In the genomic region with DNA sequence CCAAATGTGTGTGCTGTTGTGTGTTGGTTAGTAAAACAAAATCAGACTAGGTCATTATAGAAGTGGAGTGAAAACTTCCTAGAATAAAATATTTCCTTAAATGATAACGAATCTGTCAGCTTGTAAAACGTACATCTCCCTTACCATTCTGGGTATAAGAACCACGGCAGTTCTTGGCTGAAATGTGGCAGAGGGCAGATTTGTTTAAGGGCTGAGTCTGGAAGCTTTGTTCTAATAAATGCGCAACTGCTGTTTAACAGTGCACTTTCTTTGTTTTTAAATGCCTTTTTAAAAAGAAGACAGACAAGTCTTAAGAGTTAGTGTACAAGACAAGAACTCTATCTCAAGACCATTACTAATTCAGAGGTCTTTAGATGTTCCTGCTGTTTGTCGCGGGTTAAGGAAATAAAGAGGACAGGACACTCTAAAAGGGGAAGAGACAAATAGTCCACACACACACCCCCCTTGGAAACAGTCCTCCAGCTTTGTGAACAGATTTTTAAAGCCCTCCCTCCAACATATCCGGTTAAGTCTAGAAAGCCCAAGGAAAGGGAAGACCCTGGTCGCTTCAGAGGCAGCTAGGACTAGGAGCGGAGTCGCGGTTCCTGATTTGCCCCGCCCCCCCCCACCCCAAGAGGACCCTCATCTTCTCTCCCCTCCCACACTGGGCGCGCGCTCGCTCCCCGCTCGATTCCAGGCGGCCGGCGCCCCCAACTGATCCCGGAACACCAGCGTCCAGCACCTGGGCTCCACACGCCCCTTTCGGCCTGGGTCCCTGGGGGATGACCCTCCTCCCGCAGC, we compare ENCODE assay signal across 8 cellular contexts. TPM values are rescaled to one million over a fixed set of nuclear protein-coding genes. Genes with fewer than 3 reads are reported as not detected.
DNase-seq lines count a peak whose midpoint lies in the region; ATAC-seq, FAIRE-seq and TF ChIP-seq lines count a peak whose summit lies in the region.

No MANE protein-coding gene starts in this region.

- no peaks in the 10 kb centered on the region for H3K27me3 Mint-ChIP-seq in activated naive CD8-positive, alpha-beta T cell

- no peaks in the 10 kb centered on the region for H3K36me3 ChIP-seq in pancreas

- H3K4me1 ChIP-seq in A549 (peaks cover 20% of the 10 kb centered on the region; the same call in 1 of the 3 replicates), pancreas (peaks cover 0 to 24% (median 0%) of the 10 kb centered on the region in 3 donors)

- CTCF ChIA-PET in A549 (lab: Yijun Ruan, JAX): interaction anchor here (0.5 to 2.8 kb wide), 21 partner anchors 9 to 235 kb away, joined by 3 to 16 read pairs (median 4); no protein-coding TSS in a partner anchor

- peaks cover 5% of the 10 kb centered on the region for H3K36me3 Mint-ChIP-seq in activated naive CD8-positive, alpha-beta T cell

- H3K4me3 ChIP-seq in A549 (peak overlapping the region; percentile 72), pancreas (peak overlapping the region; percentile 62 to 99 (median 91))

- H3K4me1 Mint-ChIP-seq in activated naive CD8-positive, alpha-beta T cell (ENCODE audit: low read depth): peaks cover 57% of the 10 kb centered on the region

- ATAC-seq in A549 (peak; percentile 62 to 63), HG03066 (IDR thresholded peaks at IDR 0.05; ENCODE audit: low read depth, unreplicated experiment) (peak; percentile 11), left cardiac atrium (peak; percentile 36 to 52), pancreas (peak; percentile 36 to 48 (median 44))

- TF ChIP-seq POLR2A in A549 (IDR thresholded peaks at IDR 0.05; ENCODE audit: low read length) (no peak), GM12891 (IDR thresholded peaks at IDR 0.05; ENCODE audit: low read depth, low read length) (no peak)

- WGBS in A549 (ENCODE audit: missing lambda C conversion rate): 1% methylated on average over 15 of the region's 26 CpGs
- WGBS in pancreas, 2 donors: 0 to 1% methylated on average over 24 to 26 of the region's 26 CpGs

- peak; percentile 22 to 61 for DNase-seq in A549 (ENCODE audit: low read depth in 1 of 2, low spot score in 1 of 2)
- DNase-seq in GM12891 (ENCODE audit: insufficient read length, low spot score): peak; percentile 11
- peak; percentile 33 for DNase-seq in NCI-H526 treated with DMSO at 0.1 percent for 48 hours (lab: John Stamatoyannopoulos, UW)
- DNase-seq in left cardiac atrium: no peak
- DNase-seq in pancreas: peak in 1 of 6 donors; percentile 17
- no peak for DNase-seq in stimulated activated CD8-positive, alpha-beta memory T cell treated with anti-CD3 and anti-CD28 coated beads, Interleukin-4, amount 100 ng/mL, for 48 hours

- no peaks in the 10 kb centered on the region for H3K9me3 Mint-ChIP-seq in activated naive CD8-positive, alpha-beta T cell (ENCODE audit: low read depth)

- H3K9me3 ChIP-seq in A549 (no peaks in the 10 kb centered on the region), pancreas (no peaks in the 10 kb centered on the region)

- H3K27ac ChIP-seq in A549: peak overlapping the region; percentile 86 to 93
- H3K27ac ChIP-seq in pancreas: peak overlapping the region; percentile 46 to 91 (median 81)

- POLR2A ChIA-PET in A549 (lab: Yijun Ruan, JAX): interaction anchor here (0.6 to 1.8 kb wide), 18 partner anchors 8 to 250 kb away, joined by 3 to 11 read pairs (median 3); a partner anchor contains a TSS

- TF ChIP-seq RAD21 in A549 (conservative IDR thresholded peaks at IDR 0.05 in 1 of 2, IDR thresholded peaks at IDR 0.05 in 1 of 2): no peak

- intact Hi-C loops in left cardiac atrium (cut with DNase I): loop anchor here in 1 of 2 donors (10.0 kb wide), 1 partner anchor 74 kb away; no protein-coding TSS in a partner anchor
- intact Hi-C loops in pancreas (cut with DNase I): no loop called here

- peak overlapping the region; percentile 88 for H3K27ac Mint-ChIP-seq in activated naive CD8-positive, alpha-beta T cell

- H3K4me3 Mint-ChIP-seq in activated naive CD8-positive, alpha-beta T cell: peak overlapping the region; percentile 92

- no peak for TF ChIP-seq CTCF in A549 (IDR thresholded peaks at IDR 0.05)
- TF ChIP-seq CTCF in pancreas (IDR thresholded peaks at IDR 0.05): no peak

- peak overlapping the region; percentile 70 for H3K4me2 ChIP-seq in A549

- TF ChIP-seq EP300 in A549 (IDR thresholded peaks at IDR 0.05): no peak

- FAIRE-seq in A549 (lab: Jason Lieb, UNC) (no peak), GM12891 (lab: Jason Lieb, UNC) (no peak), pancreas (lab: Jason Lieb, UNC) (no peak)

- no peaks in the 10 kb centered on the region for H3K27me3 ChIP-seq in pancreas

TF ChIP-seq in A549, 52 proteins besides CTCF, POLR2A, EP300 and RAD21 (continues in another document):
- TF ChIP-seq, protein P1, sequence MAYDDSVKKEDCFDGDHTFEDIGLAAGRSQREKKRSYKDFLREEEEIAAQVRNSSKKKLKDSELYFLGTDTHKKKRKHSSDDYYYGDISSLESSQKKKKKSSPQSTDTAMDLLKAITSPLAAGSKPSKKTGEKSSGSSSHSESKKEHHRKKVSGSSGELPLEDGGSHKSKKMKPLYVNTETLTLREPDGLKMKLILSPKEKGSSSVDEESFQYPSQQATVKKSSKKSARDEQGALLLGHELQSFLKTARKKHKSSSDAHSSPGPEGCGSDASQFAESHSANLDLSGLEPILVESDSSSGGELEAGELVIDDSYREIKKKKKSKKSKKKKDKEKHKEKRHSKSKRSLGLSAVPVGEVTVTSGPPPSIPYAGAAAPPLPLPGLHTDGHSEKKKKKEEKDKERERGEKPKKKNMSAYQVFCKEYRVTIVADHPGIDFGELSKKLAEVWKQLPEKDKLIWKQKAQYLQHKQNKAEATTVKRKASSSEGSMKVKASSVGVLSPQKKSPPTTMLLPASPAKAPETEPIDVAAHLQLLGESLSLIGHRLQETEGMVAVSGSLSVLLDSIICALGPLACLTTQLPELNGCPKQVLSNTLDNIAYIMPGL (CRISPR knock-in tag; IDR thresholded peaks at IDR 0.05; ENCODE audit: borderline replicate concordance): no peak
- TF ChIP-seq CEBPB (IDR thresholded peaks at IDR 0.05) (no peak), PHF8 (IDR thresholded peaks at IDR 0.05; ENCODE audit: borderline replicate concordance, low read depth) (no peak), RCOR1 (IDR thresholded peaks at IDR 0.05; ENCODE audit: low read depth, low read length) (no peak)
- TF ChIP-seq, protein P2, sequence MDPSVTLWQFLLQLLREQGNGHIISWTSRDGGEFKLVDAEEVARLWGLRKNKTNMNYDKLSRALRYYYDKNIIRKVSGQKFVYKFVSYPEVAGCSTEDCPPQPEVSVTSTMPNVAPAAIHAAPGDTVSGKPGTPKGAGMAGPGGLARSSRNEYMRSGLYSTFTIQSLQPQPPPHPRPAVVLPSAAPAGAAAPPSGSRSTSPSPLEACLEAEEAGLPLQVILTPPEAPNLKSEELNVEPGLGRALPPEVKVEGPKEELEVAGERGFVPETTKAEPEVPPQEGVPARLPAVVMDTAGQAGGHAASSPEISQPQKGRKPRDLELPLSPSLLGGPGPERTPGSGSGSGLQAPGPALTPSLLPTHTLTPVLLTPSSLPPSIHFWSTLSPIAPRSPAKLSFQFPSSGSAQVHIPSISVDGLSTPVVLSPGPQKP (IDR thresholded peaks at IDR 0.05; ENCODE audit: low read depth, low read length): no peak

TF ChIP-seq in GM12891, 5 proteins besides CTCF, POLR2A, EP300 and RAD21:
- TF ChIP-seq SPI1 (IDR thresholded peaks at IDR 0.05; ENCODE audit: low read depth, low read length): peak; percentile 57; the same call in 1 of the 2 replicates
- no peak; the same call in 1 of the 2 replicates for TF ChIP-seq TAF1 (IDR thresholded peaks at IDR 0.05; ENCODE audit: low read depth, low read length)

RNA-seq across cellular contexts. Expression of a gene that starts 0.6 kb away (rescaled TPM):
- 17.4 and 24.8 TPM in 2 replicates for polyA plus RNA-seq in A549 (2011; rRNA removed)
- 4.5 and 5.2 TPM in 2 replicates for polyA plus RNA-seq in A549 (2012; cell fraction: cytosol; rRNA removed)
- polyA plus RNA-seq in A549 (2012; cell fraction: nucleus; rRNA removed): 6.3 and 7.2 TPM in 2 replicates
- polyA plus RNA-seq in A549 (2017; fragmentation: RNase III; extraction: RNeasy Plus Mini Kit Qiagen cat#74134 plus additional on column Dnase treatment): 12.3 to 13.1 TPM (median 13.1 TPM) in 3 replicates
- polyA minus RNA-seq in A549 (2011; rRNA and poly(A)+ RNA removed): 28.1 and 48.8 TPM in 2 replicates
- polyA plus RNA-seq in GM12891 (2012; ENCODE audit: low read depth, missing spikeins): 12.5 TPM
- 10 to 100 TPM; 25.2 to 32.0 TPM for total RNA-seq in left cardiac atrium
- 10 to 100 TPM; 14.1 to 26.0 (median 18.4) TPM for total RNA-seq in pancreas
- 1 to 10 TPM; 7.4 to 9.7 TPM for polyA plus RNA-seq in pancreas

RNA-seq across cellular contexts. Expression of a gene that starts 34.7 kb away (rescaled TPM):
- 47.9 and 59.6 TPM in 2 replicates for polyA plus RNA-seq in A549 (2011; rRNA removed)
- 11.5 and 12.2 TPM in 2 replicates for polyA plus RNA-seq in A549 (2012; cell fraction: cytosol; rRNA removed)
- polyA plus RNA-seq in A549 (2012; cell fraction: nucleus; rRNA removed): 8.5 and 11.2 TPM in 2 replicates
- 42.4 to 44.4 TPM (median 44.2 TPM) in 3 replicates for polyA plus RNA-seq in A549 (2017; fragmentation: RNase III; extraction: RNeasy Plus Mini Kit Qiagen cat#74134 plus additional on column Dnase treatment)
- 26.1 and 29.9 TPM in 2 replicates for polyA minus RNA-seq in A549 (2011; rRNA and poly(A)+ RNA removed)
- 10.8 TPM for polyA plus RNA-seq in GM12891 (2012; ENCODE audit: low read depth, missing spikeins)
- total RNA-seq in left cardiac atrium: 10 to 100 TPM; 13.5 to 16.3 TPM
- total RNA-seq in pancreas: 10 to 100 TPM in 4 of 6 donors, 1 to 10 TPM in 2; 9.5 to 21.4 (median 11.1) TPM
- 1 to 10 TPM; 7.7 to 9.3 TPM for polyA plus RNA-seq in pancreas

Comparison
In these comparisons a context has a peak if more than half of its experiments do, and no peak if none do; other contexts are left out.
1. ATAC-seq: peak in every context shown above with its lines; median percentile 62 in A549; 44 in left cardiac atrium; 44 in pancreas; 11 in HG03066.
2. DNase-seq: peak in A549 (2 of 2), GM12891 (single experiment) and NCI-H526 treated with DMSO at 0.1 percent for 48 hours (single experiment); none in left cardiac atrium (single experiment) and stimulated activated CD8-positive, alpha-beta memory T cell treated with anti-CD3 and anti-CD28 coated beads, Interleukin-4, amount 100 ng/mL, for 48 hours (single experiment).